Comparison of ENCODE assay signal across 8 cellular contexts in genomic region chr2:174486614-174487535, GRCh38.
DNase-seq lines count a peak whose midpoint lies in the region; ATAC-seq lines count a peak whose summit lies in the region.

TSS of gene GPR155 (minus strand) at chr2:174487029. CDS start at chr2:174481956, 5,073 bp downstream.

- peak; percentile 95 for DNase-seq in CMK (ENCODE audit: low read depth)
- DNase-seq in HS-27A (ENCODE audit: low read depth): peak; percentile 79
- DNase-seq in NK-92 (lab: John Stamatoyannopoulos, UW; ENCODE audit: unreplicated experiment): peak; percentile 62
- peak; percentile 90 to 94 for DNase-seq in activated CD8-positive, alpha-beta memory T cell treated with anti-CD3 and anti-CD28 coated beads for 1 hour (ENCODE audit: extremely low read depth in 1 of 2, low read depth in 1 of 2)
- peak; percentile 91 for DNase-seq in effector CD8-positive, alpha-beta T cell (lab: John Stamatoyannopoulos, UW)
- peak; percentile 99 for DNase-seq in medulla oblongata (ENCODE audit: extremely low spot score)
- DNase-seq in stimulated activated CD4-positive, alpha-beta T cell treated with anti-CD3 and anti-CD28 coated beads, TNF-alpha, amount 100 ng/mL, for 48 hours (ENCODE audit: low read depth in 3 of 3): peak; percentile 98 to 100 (median 99)

- ATAC-seq in GM19467 (IDR thresholded peaks at IDR 0.05; ENCODE audit: unreplicated experiment): peak; percentile 79

Comparison
In these comparisons a context has a peak if more than half of its experiments do, and no peak if none do; other contexts are left out.
1. Peak in every context shown above with its lines: DNase-seq and ATAC-seq.